ENCODE assay signal across 9 cellular contexts in genomic region chr22:37843746-37844089, GRCh38. TPM values are rescaled to one million over a fixed set of nuclear protein-coding genes. Genes with fewer than 3 reads are reported as not detected.
A peak's percentile ranks its signal among the peaks of the same experiment; 100 is the strongest.
DNase-seq lines count a peak whose midpoint lies in the region; ATAC-seq, FAIRE-seq and TF ChIP-seq lines count a peak whose summit lies in the region.
"Had no signal": no experiment of that assay in that cellular context is flagged by ENCODE, and none has a peak within 500 bp of the region (broad histone marks: within the 10 kb centered on the region; RNA-seq: fewer than 3 reads in every experiment).

No MANE protein-coding gene starts in this region.

- TF ChIP-seq CTCF in CD14-positive monocyte (IDR thresholded peaks at IDR 0.05) (no peak), endothelial cell of umbilical vein (IDR thresholded peaks at IDR 0.05; ENCODE audit: extremely low read depth in 1 of 2, insufficient read depth in 1 of 2, low read depth in 1 of 2, low read length in 2 of 2) (no peak), tibial artery (IDR thresholded peaks at IDR 0.05) (no peak)

- H3K9me1 ChIP-seq in endothelial cell of umbilical vein (replicated peaks; ENCODE audit: control insufficient read depth, extremely low read depth, insufficient read depth, low read length): no peaks in the 10 kb centered on the region

- no peak for DNase-seq in CD14-positive monocyte (ENCODE audit: low spot score)
- DNase-seq in activated CD4-positive, alpha-beta T cell treated with anti-CD3 and anti-CD28 coated beads for 36 hours: peak; percentile 70
- no peak for DNase-seq in endothelial cell of umbilical vein (ENCODE audit: low read depth, low spot score)
- no peak for DNase-seq in natural killer cell treated with Interleukin-12 subunit alpha and Interleukin-12 subunit beta and Interleukin-15 and Interleukin-18, amount 100 ng/mL, for 72 hours (ENCODE audit: low spot score)
- DNase-seq in tibial artery: peak; percentile 28 to 76
- no peak for DNase-seq in EL

- H3K27ac ChIP-seq in endothelial cell of umbilical vein (ENCODE audit: insufficient read depth, low read depth, low read length): peak overlapping the region; percentile 19
- H3K27ac ChIP-seq in tibial artery: peak overlapping the region; percentile 75 to 88

- peaks cover 1 to 5% of the 10 kb centered on the region in 2 experiments for H3K36me3 ChIP-seq in endothelial cell of umbilical vein (ENCODE audit: control insufficient read depth in 2 of 2, extremely low read depth in 1 of 2, insufficient read depth in 2 of 2, low read length in 2 of 2)
- peaks cover 7 to 13% (median 12%) of the 10 kb centered on the region in 3 donors for H3K36me3 ChIP-seq in tibial artery

- no peaks in the 10 kb centered on the region for H3K27me3 ChIP-seq in endothelial cell of umbilical vein (ENCODE audit: control insufficient read depth in 2 of 2, insufficient read depth in 2 of 2, low read length in 2 of 2)
- no peaks in the 10 kb centered on the region for H3K27me3 ChIP-seq in tibial artery

- peak overlapping the region; percentile 52 to 91 (median 68) for H3K4me3 ChIP-seq in endothelial cell of umbilical vein (replicated peaks in 1 of 3; ENCODE audit: insufficient read depth in 1 of 3, low read depth in 1 of 3, low read length in 3 of 3)
- H3K4me3 ChIP-seq in tibial artery: peak overlapping the region; percentile 66 to 91

- no TSS peak for BruUV-seq in endothelial cell of umbilical vein (replicated peaks; lab: Mats Ljungman, UMichigan)

- H3K9me3 ChIP-seq in endothelial cell of umbilical vein (replicated peaks; ENCODE audit: control insufficient read depth, insufficient read depth, low read length) (no peaks in the 10 kb centered on the region), tibial artery (no peaks in the 10 kb centered on the region)

- peak overlapping the region; percentile 81 to 88 for H3K4me3 Mint-ChIP-seq in CD14-positive monocyte
- H3K4me3 Mint-ChIP-seq in activated CD4-positive, alpha-beta T cell treated with anti-CD3 and anti-CD28 coated beads for 36 hours: peak overlapping the region; percentile 83
- H3K4me3 Mint-ChIP-seq in natural killer cell treated with Interleukin-12 subunit alpha and Interleukin-12 subunit beta and Interleukin-15 and Interleukin-18, amount 100 ng/mL, for 72 hours: peak overlapping the region; percentile 81

- dilution Hi-C loops in endothelial cell of umbilical vein (cut with MboI; ENCODE audit: extremely low pct_ligation_motif_present, low sequenced_read_pairs): no loop called here

- POLR2A ChIA-PET in activated CD4-positive, alpha-beta T cell treated with anti-CD3 and anti-CD28 coated beads for 36 hours (lab: Charles Lee): interaction anchor here (0.6 to 1.3 kb wide), 8 partner anchors 10 to 185 kb away, joined by 3 to 9 read pairs (median 4); partner anchors contain the start of genes C22orf23, GCAT and POLR2F
- POLR2A ChIA-PET in endothelial cell of umbilical vein (lab: Charles Lee): interaction anchor here (1.1 to 1.7 kb wide), 2 partner anchors 9 to 37 kb away, joined by 3 to 4 read pairs; no protein-coding TSS in a partner anchor

- no peaks in the 10 kb centered on the region for H4K20me1 ChIP-seq in endothelial cell of umbilical vein (replicated peaks; ENCODE audit: control insufficient read depth, extremely low read depth, insufficient read depth, low read length)

- TF ChIP-seq POLR2A in endothelial cell of umbilical vein (IDR thresholded peaks at IDR 0.05; ENCODE audit: low read depth, low read length): no peak

- H3K27ac Mint-ChIP-seq in CD14-positive monocyte: peak overlapping the region; percentile 63 to 92 (median 85)
- H3K27ac Mint-ChIP-seq in activated CD4-positive, alpha-beta T cell treated with anti-CD3 and anti-CD28 coated beads for 36 hours: peak overlapping the region; percentile 88
- peak overlapping the region; percentile 79 to 89 for H3K27ac Mint-ChIP-seq in natural killer cell treated with Interleukin-12 subunit alpha and Interleukin-12 subunit beta and Interleukin-15 and Interleukin-18, amount 100 ng/mL, for 72 hours

- intact Hi-C loops in CD14-positive monocyte (cut with micrococcal nuclease) (loop anchor here (10.0 kb wide), 2 partner anchors 99 to 169 kb away; partner anchors contain the start of gene LGALS1 (in 1 of the 2)), endothelial cell of umbilical vein (cut with micrococcal nuclease) (loop anchor here (1.0 kb wide), 1 partner anchor 20 kb away; no protein-coding TSS in a partner anchor), tibial artery (cut with DNase I; ENCODE audit: low total_unique reads) (no loop called here)
- intact Hi-C loops in activated CD4-positive, alpha-beta T cell treated with anti-CD3 and anti-CD28 coated beads for 36 hours (cut with DNase I, micrococcal nuclease): loop anchor here (1.0 to 10.0 kb wide), 16 partner anchors 25 to 838 kb away; partner anchors contain the start of genes C22orf23 (in 2 of the 2), POLR2F (in 2 of the 2), DMC1 (in 1 of the 2) and GCAT (in 1 of the 2)

- H3K4me1 ChIP-seq in endothelial cell of umbilical vein (ENCODE audit: control insufficient read depth, extremely low read depth, insufficient read depth, low read length) (peaks cover 12% of the 10 kb centered on the region), tibial artery (peaks cover 4 to 35% (median 20%) of the 10 kb centered on the region in 4 donors)

- peak overlapping the region; percentile 58 for H2AFZ ChIP-seq in endothelial cell of umbilical vein (ENCODE audit: low read depth, low read length)

- H3K9me3 Mint-ChIP-seq in CD14-positive monocyte: peaks cover 0 to 6% (median 4%) of the 10 kb centered on the region in 7 donors
- H3K9me3 Mint-ChIP-seq in activated CD4-positive, alpha-beta T cell treated with anti-CD3 and anti-CD28 coated beads for 36 hours (ENCODE audit: low read depth): peaks cover 2% of the 10 kb centered on the region
- H3K9me3 Mint-ChIP-seq in natural killer cell treated with Interleukin-12 subunit alpha and Interleukin-12 subunit beta and Interleukin-15 and Interleukin-18, amount 100 ng/mL, for 72 hours: no peaks in the 10 kb centered on the region

- CTCF ChIA-PET in activated CD4-positive, alpha-beta T cell treated with anti-CD3 and anti-CD28 coated beads for 36 hours (lab: Charles Lee): interaction anchor here (0.5 to 3.0 kb wide), 8 partner anchors 8 to 237 kb away, joined by 3 to 18 read pairs (median 4); partner anchors contain the start of gene PDXP
- CTCF ChIA-PET in endothelial cell of umbilical vein (lab: Charles Lee): interaction anchor here (0.8 to 2.2 kb wide), 7 partner anchors 9 to 209 kb away, joined by 3 to 21 read pairs (median 3); no protein-coding TSS in a partner anchor

- peaks cover 26% of the 10 kb centered on the region for H3K4me1 Mint-ChIP-seq in CD14-positive monocyte
- H3K4me1 Mint-ChIP-seq in activated CD4-positive, alpha-beta T cell treated with anti-CD3 and anti-CD28 coated beads for 36 hours: peaks cover 26% of the 10 kb centered on the region
- H3K4me1 Mint-ChIP-seq in natural killer cell treated with Interleukin-12 subunit alpha and Interleukin-12 subunit beta and Interleukin-15 and Interleukin-18, amount 100 ng/mL, for 72 hours (ENCODE audit: low read depth in 2 of 2): peaks cover 17 to 21% of the 10 kb centered on the region in 2 donors

- H3K4me2 ChIP-seq in endothelial cell of umbilical vein (ENCODE audit: insufficient read depth, low read length): peak overlapping the region; percentile 93

- H3K9ac ChIP-seq in endothelial cell of umbilical vein (replicated peaks; ENCODE audit: extremely low read depth, insufficient read depth, low read length): peak overlapping the region; percentile 58

- H3K36me3 Mint-ChIP-seq in CD14-positive monocyte: peaks cover 7 to 15% of the 10 kb centered on the region in 2 donors
- peaks cover 16% of the 10 kb centered on the region for H3K36me3 Mint-ChIP-seq in activated CD4-positive, alpha-beta T cell treated with anti-CD3 and anti-CD28 coated beads for 36 hours (ENCODE audit: low read depth)
- H3K36me3 Mint-ChIP-seq in natural killer cell treated with Interleukin-12 subunit alpha and Interleukin-12 subunit beta and Interleukin-15 and Interleukin-18, amount 100 ng/mL, for 72 hours: peaks cover 3% of the 10 kb centered on the region

- H3K79me2 ChIP-seq in endothelial cell of umbilical vein (ENCODE audit: control insufficient read depth, insufficient read depth, low read length): peaks cover 24% of the 10 kb centered on the region

- no peaks in the 10 kb centered on the region for H3K27me3 Mint-ChIP-seq in CD14-positive monocyte (ENCODE audit: low read depth in 3 of 3)
- H3K27me3 Mint-ChIP-seq in activated CD4-positive, alpha-beta T cell treated with anti-CD3 and anti-CD28 coated beads for 36 hours: no peaks in the 10 kb centered on the region
- H3K27me3 Mint-ChIP-seq in natural killer cell treated with Interleukin-12 subunit alpha and Interleukin-12 subunit beta and Interleukin-15 and Interleukin-18, amount 100 ng/mL, for 72 hours: no peaks in the 10 kb centered on the region

- peak; percentile 30 for ATAC-seq in GM19438 (IDR thresholded peaks at IDR 0.05; ENCODE audit: low read depth, unreplicated experiment)
- peak; percentile 48 for ATAC-seq in HG03439 (IDR thresholded peaks at IDR 0.05; ENCODE audit: unreplicated experiment)
- ATAC-seq in activated CD4-positive, alpha-beta T cell treated with anti-CD3 and anti-CD28 coated beads for 36 hours: peak; percentile 30
- ATAC-seq in natural killer cell treated with Interleukin-12 subunit alpha and Interleukin-12 subunit beta and Interleukin-15 and Interleukin-18, amount 100 ng/mL, for 72 hours: peak; percentile 68 to 73

- no peak for FAIRE-seq in endothelial cell of umbilical vein (lab: Jason Lieb, UNC)

RNA-seq across cellular contexts. Expression of gene ANKRD54, which starts 0.4 kb away (rescaled TPM):
- polyA plus RNA-seq in CD14-positive monocyte: 1 to 10 TPM; 7.4 to 9.5 TPM
- total RNA-seq in activated CD4-positive, alpha-beta T cell treated with anti-CD3 and anti-CD28 coated beads for 36 hours: 10 to 100 TPM; 18.6 to 20.1 TPM
- 25.5 and 26.0 TPM in 2 replicates for total RNA-seq in endothelial cell of umbilical vein
- polyA plus RNA-seq in endothelial cell of umbilical vein: 26.7 and 40.0 TPM in 2 replicates
- polyA plus RNA-seq in endothelial cell of umbilical vein (2011; cell fraction: cytosol; rRNA removed): 25.3 and 27.1 TPM in 2 replicates
- 34.0 and 37.4 TPM in 2 replicates for polyA plus RNA-seq in endothelial cell of umbilical vein (2011; cell fraction: nucleus; rRNA removed)
- 14.4 and 16.2 TPM in 2 replicates for polyA plus RNA-seq in endothelial cell of umbilical vein (2012)
- 13.3 and 16.9 TPM in 2 replicates for polyA minus RNA-seq in endothelial cell of umbilical vein
- 17.3 TPM for polyA minus RNA-seq in endothelial cell of umbilical vein (2011; cell fraction: cytosol; rRNA and poly(A)+ RNA removed)
- 9.4 and 9.6 TPM in 2 replicates for polyA minus RNA-seq in endothelial cell of umbilical vein (2011; cell fraction: nucleus; rRNA and poly(A)+ RNA removed)
- 10 to 100 TPM; 23.2 to 42.2 TPM for total RNA-seq in natural killer cell treated with Interleukin-12 subunit alpha and Interleukin-12 subunit beta and Interleukin-15 and Interleukin-18, amount 100 ng/mL, for 72 hours

RNA-seq across cellular contexts. Expression of gene EIF3L, which starts 5.5 kb away (rescaled TPM):
- polyA plus RNA-seq in CD14-positive monocyte (100 to 1,000 TPM; 209 to 246 TPM), endothelial cell of umbilical vein (601 and 647 TPM in 2 replicates)
- total RNA-seq in activated CD4-positive, alpha-beta T cell treated with anti-CD3 and anti-CD28 coated beads for 36 hours: 100 to 1,000 TPM; 632 to 670 TPM
- total RNA-seq in endothelial cell of umbilical vein: 442 and 479 TPM in 2 replicates
- polyA plus RNA-seq in endothelial cell of umbilical vein (2011; cell fraction: cytosol; rRNA removed): 624 and 642 TPM in 2 replicates
- polyA plus RNA-seq in endothelial cell of umbilical vein (2011; cell fraction: nucleus; rRNA removed): 261 and 274 TPM in 2 replicates
- 656 and 666 TPM in 2 replicates for polyA plus RNA-seq in endothelial cell of umbilical vein (2012)
- 794 and 798 TPM in 2 replicates for polyA minus RNA-seq in endothelial cell of umbilical vein
- polyA minus RNA-seq in endothelial cell of umbilical vein (2011; cell fraction: cytosol; rRNA and poly(A)+ RNA removed): 217 TPM
- polyA minus RNA-seq in endothelial cell of umbilical vein (2011; cell fraction: nucleus; rRNA and poly(A)+ RNA removed): 110 and 171 TPM in 2 replicates
- 100 to 1,000 TPM; 271 to 340 TPM for total RNA-seq in natural killer cell treated with Interleukin-12 subunit alpha and Interleukin-12 subunit beta and Interleukin-15 and Interleukin-18, amount 100 ng/mL, for 72 hours

RNA-seq across cellular contexts. Expression of gene GALR3, which starts 20.5 kb away (rescaled TPM):
- polyA plus RNA-seq in CD14-positive monocyte (not detected), endothelial cell of umbilical vein (not detected in 2 replicates)
- under 1 TPM in 1 of 2 experiments, not detected in 1; 0.21 TPM for total RNA-seq in activated CD4-positive, alpha-beta T cell treated with anti-CD3 and anti-CD28 coated beads for 36 hours
- total RNA-seq in endothelial cell of umbilical vein: not detected in 2 replicates
- not detected in 2 replicates for polyA plus RNA-seq in endothelial cell of umbilical vein (2011; cell fraction: cytosol; rRNA removed)
- not detected in 2 replicates for polyA plus RNA-seq in endothelial cell of umbilical vein (2011; cell fraction: nucleus; rRNA removed)
- polyA plus RNA-seq in endothelial cell of umbilical vein (2012): not detected in 2 replicates
- polyA minus RNA-seq in endothelial cell of umbilical vein: 0.34 TPM in 1 of 2 replicates, not detected in the other
- polyA minus RNA-seq in endothelial cell of umbilical vein (2011; cell fraction: cytosol; rRNA and poly(A)+ RNA removed): not detected
- polyA minus RNA-seq in endothelial cell of umbilical vein (2011; cell fraction: nucleus; rRNA and poly(A)+ RNA removed): not detected in 2 replicates
- not detected for total RNA-seq in natural killer cell treated with Interleukin-12 subunit alpha and Interleukin-12 subunit beta and Interleukin-15 and Interleukin-18, amount 100 ng/mL, for 72 hours
- total RNA-seq: subcutaneous adipose tissue had no signal

RNA-seq across cellular contexts. Expression of gene GCAT, which starts 36.0 kb away (rescaled TPM):
- polyA plus RNA-seq in CD14-positive monocyte (1 to 10 TPM; 1.1 to 1.9 TPM), endothelial cell of umbilical vein (19.7 and 24.4 TPM in 2 replicates)
- 10 to 100 TPM; 21.3 to 22.4 TPM for total RNA-seq in activated CD4-positive, alpha-beta T cell treated with anti-CD3 and anti-CD28 coated beads for 36 hours
- 19.7 and 19.9 TPM in 2 replicates for total RNA-seq in endothelial cell of umbilical vein
- 14.5 and 16.7 TPM in 2 replicates for polyA plus RNA-seq in endothelial cell of umbilical vein (2011; cell fraction: cytosol; rRNA removed)
- 11.3 and 14.8 TPM in 2 replicates for polyA plus RNA-seq in endothelial cell of umbilical vein (2011; cell fraction: nucleus; rRNA removed)
- polyA plus RNA-seq in endothelial cell of umbilical vein (2012): 11.3 and 13.0 TPM in 2 replicates
- polyA minus RNA-seq in endothelial cell of umbilical vein: 10.5 and 11.2 TPM in 2 replicates
- polyA minus RNA-seq in endothelial cell of umbilical vein (2011; cell fraction: cytosol; rRNA and poly(A)+ RNA removed): 6.8 TPM
- polyA minus RNA-seq in endothelial cell of umbilical vein (2011; cell fraction: nucleus; rRNA and poly(A)+ RNA removed): 2.5 and 3.3 TPM in 2 replicates
- 10 to 100 TPM; 11.5 to 12.3 TPM for total RNA-seq in natural killer cell treated with Interleukin-12 subunit alpha and Interleukin-12 subunit beta and Interleukin-15 and Interleukin-18, amount 100 ng/mL, for 72 hours

Comparison
In these comparisons a context has a peak if more than half of its experiments do, and no peak if none do; other contexts are left out.
1. DNase-seq: peak in activated CD4-positive, alpha-beta T cell treated with anti-CD3 and anti-CD28 coated beads for 36 hours (single experiment) and tibial artery (2 of 2); none in CD14-positive monocyte (single experiment), endothelial cell of umbilical vein (single experiment), natural killer cell treated with Interleukin-12 subunit alpha and Interleukin-12 subunit beta and Interleukin-15 and Interleukin-18, amount 100 ng/mL, for 72 hours (single experiment) and EL (single experiment).
2. Peak in every context shown above with its lines, with median percentiles within 50 percentile points of each other: H3K27ac Mint-ChIP-seq, H3K4me3 Mint-ChIP-seq and ATAC-seq.